ENCODE assay signal across 1 cellular context in the genomic region with DNA sequence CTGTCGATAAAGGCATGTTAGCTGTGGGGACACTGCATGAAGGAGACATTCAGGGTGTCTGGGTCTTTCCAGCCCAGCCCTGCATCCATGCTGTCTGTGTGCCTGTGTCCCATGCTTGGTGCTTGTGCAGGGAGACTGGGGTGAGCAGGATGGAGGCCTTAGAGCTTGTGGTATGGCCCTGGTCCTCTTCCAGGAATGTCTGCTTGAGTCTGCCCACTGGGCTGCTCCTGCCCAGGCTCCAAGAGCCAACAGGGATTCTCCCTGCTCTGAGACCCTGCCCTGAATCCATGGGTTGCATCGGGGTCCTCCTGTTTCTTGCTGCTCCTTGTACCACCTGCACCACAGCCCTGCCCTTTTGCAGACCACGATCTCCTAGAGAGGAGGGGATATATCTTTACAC.
TF ChIP-seq lines count a peak whose summit lies in the region.

No MANE protein-coding gene starts in this region.

TF ChIP-seq in GM12891, 5 proteins besides CTCF, POLR2A, EP300 and RAD21 (continued from another document):
- no peak for TF ChIP-seq POU2F2 (IDR thresholded peaks at IDR 0.05; ENCODE audit: low read depth, low read length)
- no peak for TF ChIP-seq TAF1 (IDR thresholded peaks at IDR 0.05; ENCODE audit: low read depth, low read length)
- no peak for TF ChIP-seq SPI1 (IDR thresholded peaks at IDR 0.05; ENCODE audit: low read depth, low read length)
